Comparison of ENCODE assay signal across 8 cellular contexts in the genomic region with DNA sequence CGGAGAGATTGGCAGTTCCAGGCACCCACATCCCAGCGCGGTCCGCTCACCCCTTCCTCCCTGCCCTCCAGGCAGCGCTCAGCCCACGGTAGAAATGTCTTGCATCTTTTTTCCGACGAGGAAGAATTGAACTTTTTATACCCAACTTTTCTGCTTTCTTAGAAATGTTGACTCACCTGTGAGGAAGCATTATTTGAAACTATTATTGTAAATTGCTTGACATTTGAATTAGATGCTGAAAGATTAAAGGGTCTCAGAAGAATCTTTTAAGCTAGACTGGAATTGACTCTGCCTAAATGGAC. TPM values are rescaled to one million over a fixed set of nuclear protein-coding genes. Genes with fewer than 3 reads are reported as not detected.
DNase-seq lines count a peak whose midpoint lies in the region; ATAC-seq and TF ChIP-seq lines count a peak whose summit lies in the region.

No MANE protein-coding gene starts in this region.

- no peaks in the 10 kb centered on the region for H3K79me2 ChIP-seq in Karpas-422 (ENCODE audit: low read length)

- TF ChIP-seq CTCF in BE2C (IDR thresholded peaks at IDR 0.05; ENCODE audit: low read depth, low read length): no peak

- peak overlapping the region; percentile 86 for H3K4me3 Mint-ChIP-seq in dendritic cell treated with granulocyte-macrophage colony-stimulating factor and Interleukin-4, amounts not matched to agents 40 ng/mL and 50 ng/mL, for 4 days
- peak overlapping the region; percentile 85 for H3K4me3 Mint-ChIP-seq in natural killer cell treated with Interleukin-12 subunit alpha and Interleukin-12 subunit beta and Interleukin-15 and Interleukin-18, amount 100 ng/mL, for 72 hours

- intact Hi-C loops in dendritic cell treated with granulocyte-macrophage colony-stimulating factor and Interleukin-4, amounts not matched to agents 40 ng/mL and 50 ng/mL, for 4 days (cut with micrococcal nuclease): loop anchor here (5.0 to 10.0 kb wide), 3 partner anchors 321 to 481 kb away; partner anchors contain the start of gene NTPCR

- ATAC-seq in natural killer cell treated with Interleukin-12 subunit alpha and Interleukin-12 subunit beta and Interleukin-15 and Interleukin-18, amount 100 ng/mL, for 72 hours: no peak
- no peak for ATAC-seq in GM21381 (IDR thresholded peaks at IDR 0.05; ENCODE audit: unreplicated experiment)
- ATAC-seq in GM21717 (IDR thresholded peaks at IDR 0.05; ENCODE audit: unreplicated experiment): no peak

- no peaks in the 10 kb centered on the region for H3K27me3 Mint-ChIP-seq in dendritic cell treated with granulocyte-macrophage colony-stimulating factor and Interleukin-4, amounts not matched to agents 40 ng/mL and 50 ng/mL, for 4 days
- peaks cover 46 to 58% of the 10 kb centered on the region in 2 donors for H3K27me3 Mint-ChIP-seq in natural killer cell treated with Interleukin-12 subunit alpha and Interleukin-12 subunit beta and Interleukin-15 and Interleukin-18, amount 100 ng/mL, for 72 hours

- H3K4me1 ChIP-seq in BE2C (peaks cover 4% of the 10 kb centered on the region; the same call in 1 of the 2 replicates), Karpas-422 (ENCODE audit: low read length) (peaks cover 5% of the 10 kb centered on the region)

- DNase-seq in BE2C (no peak), Karpas-422 (no peak), NCI-H1417 (lab: John Stamatoyannopoulos, UW) (no peak), dedifferentiated amniotic fluid mesenchymal stem cell (ENCODE audit: extremely low spot score) (no peak)
- DNase-seq in natural killer cell treated with Interleukin-12 subunit alpha and Interleukin-12 subunit beta and Interleukin-15 and Interleukin-18, amount 100 ng/mL, for 72 hours (ENCODE audit: low spot score): no peak

- H3K36me3 Mint-ChIP-seq in dendritic cell treated with granulocyte-macrophage colony-stimulating factor and Interleukin-4, amounts not matched to agents 40 ng/mL and 50 ng/mL, for 4 days (ENCODE audit: low read depth): peaks cover 7% of the 10 kb centered on the region
- no peaks in the 10 kb centered on the region for H3K36me3 Mint-ChIP-seq in natural killer cell treated with Interleukin-12 subunit alpha and Interleukin-12 subunit beta and Interleukin-15 and Interleukin-18, amount 100 ng/mL, for 72 hours

- H3K27ac ChIP-seq in Karpas-422 (ENCODE audit: low read length): no peak overlapping the region

- H3K27me3 ChIP-seq in BE2C (no peaks in the 10 kb centered on the region), Karpas-422 (ENCODE audit: low read length) (no peaks in the 10 kb centered on the region)

- peak overlapping the region; percentile 79 for H3K4me3 ChIP-seq in BE2C (ENCODE audit: low read depth, low read length)
- H3K4me3 ChIP-seq in Karpas-422 (ENCODE audit: low read length): peak overlapping the region; percentile 63

- no peaks in the 10 kb centered on the region for H3K9me3 Mint-ChIP-seq in dendritic cell treated with granulocyte-macrophage colony-stimulating factor and Interleukin-4, amounts not matched to agents 40 ng/mL and 50 ng/mL, for 4 days
- no peaks in the 10 kb centered on the region for H3K9me3 Mint-ChIP-seq in natural killer cell treated with Interleukin-12 subunit alpha and Interleukin-12 subunit beta and Interleukin-15 and Interleukin-18, amount 100 ng/mL, for 72 hours

- peaks cover 41% of the 10 kb centered on the region for H3K4me1 Mint-ChIP-seq in dendritic cell treated with granulocyte-macrophage colony-stimulating factor and Interleukin-4, amounts not matched to agents 40 ng/mL and 50 ng/mL, for 4 days (ENCODE audit: low read depth)
- H3K4me1 Mint-ChIP-seq in natural killer cell treated with Interleukin-12 subunit alpha and Interleukin-12 subunit beta and Interleukin-15 and Interleukin-18, amount 100 ng/mL, for 72 hours (ENCODE audit: low read depth in 2 of 2): peaks cover 11 to 12% of the 10 kb centered on the region in 2 donors

- H4K20me1 ChIP-seq in Karpas-422 (ENCODE audit: insufficient read depth, low read depth, low read length): no peaks in the 10 kb centered on the region

- H3K9ac ChIP-seq in Karpas-422 (ENCODE audit: low read length): peak overlapping the region; percentile 51

- H3K36me3 ChIP-seq in BE2C: no peaks in the 10 kb centered on the region
- no peaks in the 10 kb centered on the region for H3K36me3 ChIP-seq in Karpas-422 (ENCODE audit: insufficient read depth, low read length)

- H3K9me3 ChIP-seq in BE2C (no peaks in the 10 kb centered on the region), Karpas-422 (ENCODE audit: low read length) (no peaks in the 10 kb centered on the region)

- H2AFZ ChIP-seq in Karpas-422 (ENCODE audit: low read length): no peak overlapping the region

- no peaks in the 10 kb centered on the region for H3K9me2 ChIP-seq in Karpas-422 (replicated peaks; ENCODE audit: insufficient read depth, low read length)

- peak overlapping the region; percentile 86 for H3K27ac Mint-ChIP-seq in dendritic cell treated with granulocyte-macrophage colony-stimulating factor and Interleukin-4, amounts not matched to agents 40 ng/mL and 50 ng/mL, for 4 days
- H3K27ac Mint-ChIP-seq in natural killer cell treated with Interleukin-12 subunit alpha and Interleukin-12 subunit beta and Interleukin-15 and Interleukin-18, amount 100 ng/mL, for 72 hours: no peak overlapping the region

- peak overlapping the region; percentile 67 for H3K4me2 ChIP-seq in Karpas-422 (ENCODE audit: low read depth, low read length, poor library complexity, severe bottlenecking)

RNA-seq across cellular contexts. Expression of gene SIPA1L2, which starts 0.9 kb away (rescaled TPM):
- 17.0 TPM for polyA plus RNA-seq in BE2C (2012; ENCODE audit: insufficient read depth, insufficient read length, low read depth)
- 0.04 TPM in 1 of 2 replicates, not detected in the other for total RNA-seq in Karpas-422 (2014; rRNA removed; shearing (Covaris generic); ENCODE audit: low replicate concordance)
- total RNA-seq in natural killer cell treated with Interleukin-12 subunit alpha and Interleukin-12 subunit beta and Interleukin-15 and Interleukin-18, amount 100 ng/mL, for 72 hours: 1 to 10 TPM; 2.4 to 3.7 TPM
